Comparison of ENCODE assay signal across 16 cellular contexts in the genomic region with DNA sequence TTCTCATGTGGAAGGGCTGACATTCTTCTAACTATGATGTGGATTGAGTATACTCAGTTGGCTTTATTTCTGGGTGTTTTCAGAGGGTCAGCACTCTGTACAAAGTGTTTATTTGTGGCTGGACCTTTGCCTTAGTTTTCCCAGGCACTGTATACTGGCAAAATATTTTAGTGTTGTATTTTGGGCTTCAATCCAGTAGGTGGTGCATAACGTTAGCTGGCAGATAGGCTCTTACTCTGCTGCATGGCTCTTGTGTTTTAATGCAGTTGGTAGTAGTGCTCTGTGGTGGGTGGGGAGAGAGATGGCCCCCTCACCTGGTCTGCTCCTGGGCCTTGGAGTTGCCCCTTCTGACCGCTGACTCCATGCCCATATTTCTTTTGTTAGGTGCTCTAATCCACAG.
DNase-seq lines count a peak whose midpoint lies in the region; ATAC-seq and TF ChIP-seq lines count a peak whose summit lies in the region.
"Had no signal": no experiment of that assay in that cellular context is flagged by ENCODE, and none has a peak within 500 bp of the region (broad histone marks: within the 10 kb centered on the region; RNA-seq: fewer than 3 reads in every experiment).

No MANE protein-coding gene starts in this region.

- TF ChIP-seq CTCF in C4-2B (conservative IDR thresholded peaks at IDR 0.05) (peak; percentile 48), Peyer's patch (IDR thresholded peaks at IDR 0.05) (peak in 2 of 6 experiments; percentile 11 to 17), esophagus squamous epithelium (IDR thresholded peaks at IDR 0.05) (no peak)

- in situ Hi-C loops in GM23248 (cut with MboI) = no loop called here

- WGBS in GM23248 (ENCODE audit: low coverage in 1 of 2, low lambda C conversion rate in 2 of 2, missing lambda C conversion rate in 2 of 2), 2 experiments = 3 to 4% methylated on average over 2 of the region's 2 CpGs
- WGBS in esophagus squamous epithelium, 2 donors = 35% methylated on average over 2 of the region's 2 CpGs; no CpG with 5 or more reads in 1 of the 2 donors

- intact Hi-C loops in esophagus squamous epithelium (cut with DNase I) = no loop called here

- TF ChIP-seq POLR2A in Peyer's patch (IDR thresholded peaks at IDR 0.05) (no peak), esophagus squamous epithelium (IDR thresholded peaks at IDR 0.05) (no peak)

- H3K36me3 Mint-ChIP-seq in activated naive CD4-positive, alpha-beta T cell treated with anti-CD3 and anti-CD28 coated beads, Interleukin-2, amount 50 U/mL, for 72 hours = no peaks in the 10 kb centered on the region

- no peak overlapping the region for H3K4me2 ChIP-seq in GM23248 (ENCODE audit: unreplicated experiment)

- H3K9me3 ChIP-seq in GM23248 (ENCODE audit: low read depth) (no peaks in the 10 kb centered on the region), Peyer's patch (no peaks in the 10 kb centered on the region), esophagus squamous epithelium (peaks cover 0 to 12% (median 0%) of the 10 kb centered on the region in 3 donors)
- H3K9me3 ChIP-seq: lower lobe of right lung had no signal

- H3K27me3 ChIP-seq in GM23248 (replicated peaks; ENCODE audit: insufficient read depth) (no peaks in the 10 kb centered on the region), Peyer's patch (no peaks in the 10 kb centered on the region), esophagus squamous epithelium (no peaks in the 10 kb centered on the region)
- H3K27me3 ChIP-seq: heart right ventricle had no signal

- no peak overlapping the region for H2AFZ ChIP-seq in GM23248

- no peak overlapping the region for H3K9ac ChIP-seq in GM23248

- peaks cover 6% of the 10 kb centered on the region in 2 donors for H3K9me3 Mint-ChIP-seq in activated naive CD4-positive, alpha-beta T cell treated with anti-CD3 and anti-CD28 coated beads, Interleukin-2, amount 50 U/mL, for 72 hours

- H3K36me3 ChIP-seq in GM23248 (ENCODE audit: low read depth) (no peaks in the 10 kb centered on the region), Peyer's patch (no peaks in the 10 kb centered on the region), esophagus squamous epithelium (no peaks in the 10 kb centered on the region)
- H3K36me3 ChIP-seq: heart right ventricle, lower lobe of right lung had no signal

- H3K4me3 ChIP-seq in GM23248 = no peak overlapping the region
- H3K4me3 ChIP-seq in Peyer's patch = no peak overlapping the region
- H3K4me3 ChIP-seq in esophagus squamous epithelium = no peak overlapping the region
- H3K4me3 ChIP-seq: heart right ventricle, lower lobe of right lung had no signal

- H3K79me2 ChIP-seq in GM23248 (ENCODE audit: insufficient read depth) = no peaks in the 10 kb centered on the region

- H3K27ac Mint-ChIP-seq in activated naive CD4-positive, alpha-beta T cell treated with anti-CD3 and anti-CD28 coated beads, Interleukin-2, amount 50 U/mL, for 72 hours = no peak overlapping the region

- no peak overlapping the region for H3K27ac ChIP-seq in C4-2B
- no peak overlapping the region for H3K27ac ChIP-seq in GM23248
- no peak overlapping the region for H3K27ac ChIP-seq in Peyer's patch
- no peak overlapping the region for H3K27ac ChIP-seq in esophagus squamous epithelium
- H3K27ac ChIP-seq: epithelial cell of prostate, heart right ventricle, lower lobe of right lung had no signal

- H3F3A ChIP-seq in GM23248 (ENCODE audit: insufficient read depth) = no peaks in the 10 kb centered on the region

- H3K4me1 ChIP-seq in GM23248 (ENCODE audit: insufficient read depth) (no peaks in the 10 kb centered on the region), Peyer's patch (no peaks in the 10 kb centered on the region), esophagus squamous epithelium (no peaks in the 10 kb centered on the region)
- H3K4me1 ChIP-seq: heart right ventricle, lower lobe of right lung had no signal

- DNase-seq in GM23248 (peak; percentile 2), OCI-M1 (lab: John Stamatoyannopoulos, UW) (peak; percentile 2), iPS-NIHi11 (ENCODE audit: low spot score) (peak; percentile 29), Peyer's patch (no peak), esophagus squamous epithelium (lab: John Stamatoyannopoulos, UW) (no peak)
- no peak for DNase-seq in activated naive CD4-positive, alpha-beta T cell treated with anti-CD3 and anti-CD28 coated beads, Interleukin-2, amount 50 U/mL, for 72 hours (ENCODE audit: low spot score in 2 of 2)
- DNase-seq: activated naive CD4-positive, alpha-beta T cell treated with anti-CD3 and anti-CD28 coated beads, Interleukin-2, amount 50 U/mL, for 16 hours; C1 segment of cervical spinal cord; heart right ventricle; lower lobe of right lung; NCI-H2107; RPMI8226; T1000 had no signal

- no peaks in the 10 kb centered on the region for H4K20me1 ChIP-seq in GM23248 (ENCODE audit: insufficient read depth)

- no peaks in the 10 kb centered on the region for H3K9me2 ChIP-seq in GM23248 (ENCODE audit: insufficient read depth)

- no peak for ATAC-seq in activated naive CD4-positive, alpha-beta T cell treated with anti-CD3 and anti-CD28 coated beads, Interleukin-2, amount 50 U/mL, for 72 hours
- no peak for ATAC-seq in GM18511 (IDR thresholded peaks at IDR 0.05; ENCODE audit: unreplicated experiment)
- ATAC-seq: heart right ventricle, lower lobe of right lung had no signal

Comparison
In these comparisons a context has a peak if more than half of its experiments do, and no peak if none do; other contexts are left out.
1. DNase-seq: peak in GM23248 (single experiment), OCI-M1 (single experiment) and iPS-NIHi11 (single experiment); none in Peyer's patch (0 of 3), activated naive CD4-positive, alpha-beta T cell treated with anti-CD3 and anti-CD28 coated beads, Interleukin-2, amount 50 U/mL, for 72 hours (0 of 2) and esophagus squamous epithelium (single experiment).